ENCODE assay signal across 10 cellular contexts in genomic region chr7:99837649-99838361, GRCh38. TPM values are rescaled to one million over a fixed set of nuclear protein-coding genes. Genes with fewer than 3 reads are reported as not detected.
DNase-seq lines count a peak whose midpoint lies in the region; ATAC-seq and TF ChIP-seq lines count a peak whose summit lies in the region.
"Had no signal": no experiment of that assay in that cellular context is flagged by ENCODE, and none has a peak within 500 bp of the region (broad histone marks: within the 10 kb centered on the region; RNA-seq: fewer than 3 reads in every experiment).

No MANE protein-coding gene starts in this region.

- H3K4me3 Mint-ChIP-seq in glutamatergic neuron (ENCODE audit: unreplicated experiment), result no peak overlapping the region
- H3K4me3 Mint-ChIP-seq in nephron progenitor cell, result no peak overlapping the region

- no TSS peak for BruUV-seq in mammary epithelial cell (replicated peaks; lab: Mats Ljungman, UMichigan)

- H3K4me1 ChIP-seq in mammary epithelial cell (ENCODE audit: insufficient read depth, low read length), result peaks cover 3% of the 10 kb centered on the region

- H3K27me3 ChIP-seq in mammary epithelial cell (ENCODE audit: insufficient read depth, low read length), result no peaks in the 10 kb centered on the region
- H3K27me3 ChIP-seq: cardiac muscle cell, neutrophil, Peyer's patch had no signal

- no peaks in the 10 kb centered on the region for H4K20me1 ChIP-seq in mammary epithelial cell (ENCODE audit: insufficient read depth, low read length)

- peak; percentile 39 for DNase-seq in GM13977 (ENCODE audit: low spot score)
- peak; percentile 16 for DNase-seq in mammary epithelial cell
- DNase-seq in pons (ENCODE audit: low spot score), result peak; percentile 14
- DNase-seq in glutamatergic neuron, result no peak
- DNase-seq in UCSD-AML1 (lab: John Stamatoyannopoulos, UW; ENCODE audit: unreplicated experiment), result no peak
- DNase-seq in nephron progenitor cell, result no peak
- DNase-seq: Peyer's patch had no signal

- no peaks in the 10 kb centered on the region for H3K27me3 Mint-ChIP-seq in glutamatergic neuron (ENCODE audit: unreplicated experiment)
- peaks cover 11% of the 10 kb centered on the region for H3K27me3 Mint-ChIP-seq in nephron progenitor cell (ENCODE audit: low read depth, poor library complexity)

- H3K9me3 Mint-ChIP-seq in glutamatergic neuron (ENCODE audit: unreplicated experiment) (no peaks in the 10 kb centered on the region), nephron progenitor cell (no peaks in the 10 kb centered on the region)

- no peaks in the 10 kb centered on the region for H3K36me3 Mint-ChIP-seq in glutamatergic neuron (ENCODE audit: unreplicated experiment)
- no peaks in the 10 kb centered on the region for H3K36me3 Mint-ChIP-seq in nephron progenitor cell (ENCODE audit: low read depth)

- no peaks in the 10 kb centered on the region for H3K9me3 ChIP-seq in mammary epithelial cell (replicated peaks; ENCODE audit: insufficient read depth, low read length)
- H3K9me3 ChIP-seq: neutrophil, Peyer's patch had no signal

- intact Hi-C loops in mammary epithelial cell (cut with micrococcal nuclease), result loop anchor here (1.0 to 10.0 kb wide), 4 partner anchors 113 to 311 kb away; partner anchors contain the start of gene ZSCAN25

- CTCF ChIA-PET in mammary epithelial cell (lab: Charles Lee; ENCODE audit: low non-redundant PET), result interaction anchor here (0.6 kb wide), 2 partner anchors 121 to 278 kb away, joined by 3 to 20 read pairs; no protein-coding TSS in a partner anchor

- no peak overlapping the region for H3K27ac Mint-ChIP-seq in glutamatergic neuron (ENCODE audit: unreplicated experiment)
- no peak overlapping the region for H3K27ac Mint-ChIP-seq in nephron progenitor cell

- dilution Hi-C loops in mammary epithelial cell (cut with HindIII; ENCODE audit: low sequenced_read_pairs), result no loop called here

- in situ Hi-C loops in GM13977 (cut with MboI; ENCODE audit: low pct_unique_long_range_greater_than_20kb, low sequenced_read_pairs, unreplicated experiment) (no loop called here), mammary epithelial cell (cut with MboI; ENCODE audit: low sequenced_read_pairs in 2 of 2) (loop anchor here in 1 of 2 donors (25.0 kb wide), 1 partner anchor 201 kb away; no protein-coding TSS in a partner anchor)

- no peaks in the 10 kb centered on the region for H3K4me1 Mint-ChIP-seq in glutamatergic neuron (ENCODE audit: low read depth, unreplicated experiment)
- peaks cover 8% of the 10 kb centered on the region for H3K4me1 Mint-ChIP-seq in nephron progenitor cell

- no peak overlapping the region for H2AFZ ChIP-seq in mammary epithelial cell (ENCODE audit: low read depth, low read length)

- no peaks in the 10 kb centered on the region for H3K79me2 ChIP-seq in mammary epithelial cell (ENCODE audit: insufficient read depth, low read length)

- ATAC-seq in HG03342 (IDR thresholded peaks at IDR 0.05; ENCODE audit: unreplicated experiment), result peak; percentile 68

- H3K4me3 ChIP-seq in mammary epithelial cell (replicated peaks in 1 of 3; ENCODE audit: insufficient read depth in 1 of 3, low read depth in 2 of 3, low read length in 3 of 3), result no peak overlapping the region
- H3K4me3 ChIP-seq: cardiac muscle cell, Peyer's patch had no signal

- 76% methylated on average over 3 of the region's 5 CpGs for WGBS in mammary epithelial cell (ENCODE audit: low coverage, missing lambda C conversion rate)

- H3K27ac ChIP-seq in mammary epithelial cell (ENCODE audit: insufficient read depth, low read depth, low read length), result no peak overlapping the region
- H3K27ac ChIP-seq: cardiac muscle cell, neutrophil had no signal

- TF ChIP-seq CTCF in GM13977 (IDR thresholded peaks at IDR 0.05; ENCODE audit: extremely low read depth, insufficient read depth, missing control alignments) (peak; percentile 56), mammary epithelial cell (conservative IDR thresholded peaks at IDR 0.05 in 1 of 2, IDR thresholded peaks at IDR 0.05 in 1 of 2; ENCODE audit: extremely low read depth in 1 of 2, insufficient read depth in 1 of 2, low read depth in 1 of 2, low read length in 2 of 2) (peak; percentile 25 to 61), glutamatergic neuron (IDR thresholded peaks at IDR 0.05; ENCODE audit: partially characterized antibody, unreplicated experiment) (no peak), nephron progenitor cell (IDR thresholded peaks at IDR 0.05) (no peak)

- no peak overlapping the region for H3K9ac ChIP-seq in mammary epithelial cell (ENCODE audit: insufficient read depth, low read length)

- H3K36me3 ChIP-seq in mammary epithelial cell (ENCODE audit: insufficient read depth, low read length), result no peaks in the 10 kb centered on the region
- H3K36me3 ChIP-seq: cardiac muscle cell, neutrophil, Peyer's patch had no signal

- H3K4me2 ChIP-seq in mammary epithelial cell (ENCODE audit: insufficient read depth, low read depth, low read length), result no peak overlapping the region

RNA-seq across cellular contexts. Expression of gene CYP3A43, which starts 10.0 kb away (rescaled TPM):
- not detected for total RNA-seq in mammary epithelial cell
- not detected for polyA plus RNA-seq in mammary epithelial cell
- polyA minus RNA-seq in mammary epithelial cell, result not detected
- total RNA-seq in glutamatergic neuron (ENCODE audit: unreplicated experiment), result not detected
- total RNA-seq: cardiac muscle cell had no signal

RNA-seq across cellular contexts. Expression of gene OR2AE1, which starts 39.0 kb away (rescaled TPM):
- total RNA-seq in mammary epithelial cell (under 1 TPM in 1 of 2 donors, not detected in 1; 0.17 TPM), glutamatergic neuron (ENCODE audit: unreplicated experiment) (0.39 TPM)
- 0.05 TPM for polyA plus RNA-seq in mammary epithelial cell
- not detected for polyA minus RNA-seq in mammary epithelial cell
- total RNA-seq: cardiac muscle cell, Peyer's patch had no signal
- polyA plus RNA-seq: cardiac muscle cell had no signal

RNA-seq across cellular contexts. Expression of gene CYP3A4, which starts 53.8 kb away (rescaled TPM):
- total RNA-seq in mammary epithelial cell (not detected), glutamatergic neuron (ENCODE audit: unreplicated experiment) (not detected)
- polyA plus RNA-seq in mammary epithelial cell, result not detected
- not detected for polyA minus RNA-seq in mammary epithelial cell
- total RNA-seq: cardiac muscle cell had no signal
- polyA plus RNA-seq: cardiac muscle cell had no signal

Comparison
In these comparisons a context has a peak if more than half of its experiments do, and no peak if none do; other contexts are left out.
1. DNase-seq: peak in GM13977 (single experiment), mammary epithelial cell (single experiment) and pons (single experiment); none in glutamatergic neuron (single experiment), UCSD-AML1 (single experiment) and nephron progenitor cell (single experiment).
2. CTCF ChIP-seq: peak in GM13977 (single experiment) and mammary epithelial cell (2 of 2); none in glutamatergic neuron (single experiment) and nephron progenitor cell (single experiment).